ENCODE assay signal across 35 cellular contexts in genomic region chr1:52588027-52588426, GRCh38. TPM values are rescaled to one million over a fixed set of nuclear protein-coding genes. Genes with fewer than 3 reads are reported as not detected.
"Had no signal": no experiment of that assay in that cellular context is flagged by ENCODE, and none has a peak within 500 bp of the region (broad histone marks: within the 10 kb centered on the region; RNA-seq: fewer than 3 reads in every experiment).

No MANE protein-coding gene starts in this region.

- H3K4me3 ChIP-seq: ascending aorta, breast epithelium, cardiac muscle cell, colonic mucosa, esophagus squamous epithelium, gastroesophageal sphincter, heart right ventricle had no signal

- H3K36me3 ChIP-seq: ascending aorta, breast epithelium, cardiac muscle cell, colonic mucosa, esophagus squamous epithelium, gastroesophageal sphincter, heart right ventricle, WERI-Rb-1 had no signal

- DNase-seq: activated CD4-positive, alpha-beta memory T cell treated with anti-CD3 and anti-CD28 coated beads for 36 hours; activated CD4-positive, alpha-beta T cell treated with anti-CD3 and anti-CD28 coated beads for 36 hours; activated CD4-positive, alpha-beta T cell treated with anti-CD3 and anti-CD28 coated beads, Interleukin-2, amount 10 ng/mL, durations not matched to agents 24 days and 14 days; activated CD4-positive, CD25-positive, alpha-beta regulatory T cell; activated CD4-positive, CD25-positive, alpha-beta regulatory T cell treated with anti-CD3 and anti-CD28 coated beads, Interleukin-2, amount 50 U/mL, for 72 hours; activated CD8-positive, alpha-beta memory T cell treated with anti-CD3 and anti-CD28 coated beads, Interleukin-2, amount 10 ng/mL, durations not matched to agents 7 days and 5 days; activated CD8-positive, alpha-beta memory T cell treated with anti-CD3 and anti-CD28 coated beads, Interleukin-2, amount 50 U/mL, for 4 hours; activated CD8-positive, alpha-beta T cell treated with anti-CD3 and anti-CD28 coated beads, Interleukin-2, amount 10 ng/mL, durations not matched to agents 7 days and 5 days; activated gamma-delta T cell; activated naive CD4-positive, alpha-beta T cell; activated naive CD4-positive, alpha-beta T cell treated with anti-CD3 and anti-CD28 coated beads, Interleukin-2, amount 10 ng/mL, durations not matched to agents 7 days and 5 days; activated naive CD8-positive, alpha-beta T cell treated with anti-CD3 and anti-CD28 coated beads, Interleukin-2, amount 10 ng/mL, durations not matched to agents 7 days and 5 days; activated T-cell treated with anti-CD3 and anti-CD28 coated beads, Interleukin-2, amount 50 U/mL, for 1 hour; activated T-cell treated with anti-CD3 and anti-CD28 coated beads, Interleukin-2, amount 50 U/mL, for 72 hours; central memory CD4-positive, alpha-beta T cell; cerebellar nuclear complex; colonic mucosa; effector CD8-positive, alpha-beta T cell; esophagus squamous epithelium; foreskin melanocyte; heart right ventricle; T1000; WERI-Rb-1 had no signal

- ATAC-seq: activated CD4-positive, alpha-beta T cell treated with anti-CD3 and anti-CD28 coated beads for 36 hours; activated CD8-positive, alpha-beta memory T cell treated with anti-CD3 and anti-CD28 coated beads, Interleukin-2, amount 10 ng/mL, durations not matched to agents 7 days and 5 days; activated CD8-positive, alpha-beta T cell treated with anti-CD3 and anti-CD28 coated beads, Interleukin-2, amount 10 ng/mL, durations not matched to agents 7 days and 5 days; activated naive CD4-positive, alpha-beta T cell treated with anti-CD3 and anti-CD28 coated beads, Interleukin-2, amount 50 U/mL, for 72 hours; activated T-cell treated with anti-CD3 and anti-CD28 coated beads, Interleukin-2, amount 50 U/mL, for 72 hours; gastroesophageal sphincter had no signal

- H3K4me1 ChIP-seq: ascending aorta, breast epithelium, colonic mucosa, esophagus squamous epithelium, gastroesophageal sphincter had no signal

- H3K9me3 ChIP-seq: ascending aorta, breast epithelium, colonic mucosa, esophagus squamous epithelium, gastroesophageal sphincter, heart right ventricle had no signal

- FAIRE-seq: endometrium, endothelial cell of umbilical vein had no signal

- H3K27ac ChIP-seq: ascending aorta, breast epithelium, cardiac muscle cell, colonic mucosa, epithelial cell of prostate, esophagus squamous epithelium, gastroesophageal sphincter, heart right ventricle, WERI-Rb-1 had no signal

- H3K27me3 ChIP-seq: ascending aorta, breast epithelium, cardiac muscle cell, colonic mucosa, gastroesophageal sphincter, heart right ventricle had no signal

RNA-seq across cellular contexts. Expression of gene SHISAL2A, which starts 44.9 kb away (rescaled TPM):
- total RNA-seq: ascending aorta, cardiac muscle cell, dermis microvascular lymphatic vessel endothelial cell, endothelial cell of umbilical vein, fibroblast of lung, fibroblast of villous mesenchyme, gastroesophageal sphincter, glomerular endothelial cell had no signal
- polyA plus RNA-seq: cardiac muscle cell, endothelial cell of umbilical vein, fibroblast of lung had no signal
